In the genomic region with DNA sequence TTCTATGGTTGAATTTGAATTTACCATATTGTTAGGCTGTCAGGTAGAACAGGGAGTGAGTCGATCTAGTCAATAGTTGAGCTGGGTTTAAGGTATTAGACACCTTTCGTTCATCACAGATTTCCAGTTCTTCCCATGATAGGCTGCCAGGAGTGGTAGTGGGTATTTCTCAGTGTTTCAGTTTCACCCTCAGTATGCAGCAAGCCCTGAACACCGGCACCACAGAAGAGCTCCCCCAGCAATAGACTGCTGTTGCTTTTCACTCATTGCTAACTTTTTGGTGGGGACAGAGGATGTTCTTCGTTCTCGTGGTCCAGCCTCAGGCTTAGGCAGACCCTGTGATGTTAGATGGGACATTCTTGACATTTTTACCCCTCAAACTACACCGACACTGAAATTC, we compare ENCODE assay signal across 3 cellular contexts.
"Had no signal": no experiment of that assay in that cellular context is flagged by ENCODE, and none has a peak within 500 bp of the region (broad histone marks: within the 10 kb centered on the region; RNA-seq: fewer than 3 reads in every experiment).

No MANE protein-coding gene starts in this region.

- DNase-seq: GDM1, GF-D8 had no signal

- ATAC-seq: GM12878 had no signal

- H3K4me3 ChIP-seq: GM12878 had no signal
